ENCODE assay signal across 1 cellular context in the genomic region with DNA sequence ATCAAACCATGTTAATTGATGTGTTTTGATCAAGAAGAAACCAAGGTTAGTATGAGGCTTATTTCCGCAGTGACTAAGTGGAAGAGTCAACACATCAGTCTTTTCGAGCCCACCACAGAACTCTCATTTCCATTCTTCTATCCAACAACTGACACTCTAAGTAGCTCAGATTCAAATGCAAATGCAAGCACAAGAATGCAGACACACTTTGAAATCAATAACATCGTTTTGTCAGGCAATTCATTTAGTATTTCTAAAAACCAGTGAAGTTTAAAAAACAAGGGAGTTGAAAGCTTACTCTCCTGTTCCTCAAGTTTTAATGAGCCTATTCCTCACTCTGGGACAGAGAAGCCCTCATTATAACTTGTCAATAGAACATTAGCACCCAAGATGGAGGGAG.
TF ChIP-seq lines count a peak whose summit lies in the region.

No MANE protein-coding gene starts in this region.

TF ChIP-seq in GM23338, 12 proteins besides CTCF, POLR2A, EP300 and RAD21 (continued from another document):
- TF ChIP-seq, protein P1, sequence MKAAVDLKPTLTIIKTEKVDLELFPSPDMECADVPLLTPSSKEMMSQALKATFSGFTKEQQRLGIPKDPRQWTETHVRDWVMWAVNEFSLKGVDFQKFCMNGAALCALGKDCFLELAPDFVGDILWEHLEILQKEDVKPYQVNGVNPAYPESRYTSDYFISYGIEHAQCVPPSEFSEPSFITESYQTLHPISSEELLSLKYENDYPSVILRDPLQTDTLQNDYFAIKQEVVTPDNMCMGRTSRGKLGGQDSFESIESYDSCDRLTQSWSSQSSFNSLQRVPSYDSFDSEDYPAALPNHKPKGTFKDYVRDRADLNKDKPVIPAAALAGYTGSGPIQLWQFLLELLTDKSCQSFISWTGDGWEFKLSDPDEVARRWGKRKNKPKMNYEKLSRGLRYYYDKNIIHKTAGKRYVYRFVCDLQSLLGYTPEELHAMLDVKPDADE (IDR thresholded peaks at IDR 0.05), result no peak
- TF ChIP-seq, protein P2, sequence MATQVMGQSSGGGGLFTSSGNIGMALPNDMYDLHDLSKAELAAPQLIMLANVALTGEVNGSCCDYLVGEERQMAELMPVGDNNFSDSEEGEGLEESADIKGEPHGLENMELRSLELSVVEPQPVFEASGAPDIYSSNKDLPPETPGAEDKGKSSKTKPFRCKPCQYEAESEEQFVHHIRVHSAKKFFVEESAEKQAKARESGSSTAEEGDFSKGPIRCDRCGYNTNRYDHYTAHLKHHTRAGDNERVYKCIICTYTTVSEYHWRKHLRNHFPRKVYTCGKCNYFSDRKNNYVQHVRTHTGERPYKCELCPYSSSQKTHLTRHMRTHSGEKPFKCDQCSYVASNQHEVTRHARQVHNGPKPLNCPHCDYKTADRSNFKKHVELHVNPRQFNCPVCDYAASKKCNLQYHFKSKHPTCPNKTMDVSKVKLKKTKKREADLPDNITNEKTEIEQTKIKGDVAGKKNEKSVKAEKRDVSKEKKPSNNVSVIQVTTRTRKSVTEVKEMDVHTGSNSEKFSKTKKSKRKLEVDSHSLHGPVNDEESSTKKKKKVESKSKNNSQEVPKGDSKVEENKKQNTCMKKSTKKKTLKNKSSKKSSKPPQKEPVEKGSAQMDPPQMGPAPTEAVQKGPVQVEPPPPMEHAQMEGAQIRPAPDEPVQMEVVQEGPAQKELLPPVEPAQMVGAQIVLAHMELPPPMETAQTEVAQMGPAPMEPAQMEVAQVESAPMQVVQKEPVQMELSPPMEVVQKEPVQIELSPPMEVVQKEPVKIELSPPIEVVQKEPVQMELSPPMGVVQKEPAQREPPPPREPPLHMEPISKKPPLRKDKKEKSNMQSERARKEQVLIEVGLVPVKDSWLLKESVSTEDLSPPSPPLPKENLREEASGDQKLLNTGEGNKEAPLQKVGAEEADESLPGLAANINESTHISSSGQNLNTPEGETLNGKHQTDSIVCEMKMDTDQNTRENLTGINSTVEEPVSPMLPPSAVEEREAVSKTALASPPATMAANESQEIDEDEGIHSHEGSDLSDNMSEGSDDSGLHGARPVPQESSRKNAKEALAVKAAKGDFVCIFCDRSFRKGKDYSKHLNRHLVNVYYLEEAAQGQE (IDR thresholded peaks at IDR 0.05; ENCODE audit: unreplicated experiment), result no peak
- no peak for TF ChIP-seq STAT1 (IDR thresholded peaks at IDR 0.05; ENCODE audit: unreplicated experiment)
- TF ChIP-seq, protein P3, sequence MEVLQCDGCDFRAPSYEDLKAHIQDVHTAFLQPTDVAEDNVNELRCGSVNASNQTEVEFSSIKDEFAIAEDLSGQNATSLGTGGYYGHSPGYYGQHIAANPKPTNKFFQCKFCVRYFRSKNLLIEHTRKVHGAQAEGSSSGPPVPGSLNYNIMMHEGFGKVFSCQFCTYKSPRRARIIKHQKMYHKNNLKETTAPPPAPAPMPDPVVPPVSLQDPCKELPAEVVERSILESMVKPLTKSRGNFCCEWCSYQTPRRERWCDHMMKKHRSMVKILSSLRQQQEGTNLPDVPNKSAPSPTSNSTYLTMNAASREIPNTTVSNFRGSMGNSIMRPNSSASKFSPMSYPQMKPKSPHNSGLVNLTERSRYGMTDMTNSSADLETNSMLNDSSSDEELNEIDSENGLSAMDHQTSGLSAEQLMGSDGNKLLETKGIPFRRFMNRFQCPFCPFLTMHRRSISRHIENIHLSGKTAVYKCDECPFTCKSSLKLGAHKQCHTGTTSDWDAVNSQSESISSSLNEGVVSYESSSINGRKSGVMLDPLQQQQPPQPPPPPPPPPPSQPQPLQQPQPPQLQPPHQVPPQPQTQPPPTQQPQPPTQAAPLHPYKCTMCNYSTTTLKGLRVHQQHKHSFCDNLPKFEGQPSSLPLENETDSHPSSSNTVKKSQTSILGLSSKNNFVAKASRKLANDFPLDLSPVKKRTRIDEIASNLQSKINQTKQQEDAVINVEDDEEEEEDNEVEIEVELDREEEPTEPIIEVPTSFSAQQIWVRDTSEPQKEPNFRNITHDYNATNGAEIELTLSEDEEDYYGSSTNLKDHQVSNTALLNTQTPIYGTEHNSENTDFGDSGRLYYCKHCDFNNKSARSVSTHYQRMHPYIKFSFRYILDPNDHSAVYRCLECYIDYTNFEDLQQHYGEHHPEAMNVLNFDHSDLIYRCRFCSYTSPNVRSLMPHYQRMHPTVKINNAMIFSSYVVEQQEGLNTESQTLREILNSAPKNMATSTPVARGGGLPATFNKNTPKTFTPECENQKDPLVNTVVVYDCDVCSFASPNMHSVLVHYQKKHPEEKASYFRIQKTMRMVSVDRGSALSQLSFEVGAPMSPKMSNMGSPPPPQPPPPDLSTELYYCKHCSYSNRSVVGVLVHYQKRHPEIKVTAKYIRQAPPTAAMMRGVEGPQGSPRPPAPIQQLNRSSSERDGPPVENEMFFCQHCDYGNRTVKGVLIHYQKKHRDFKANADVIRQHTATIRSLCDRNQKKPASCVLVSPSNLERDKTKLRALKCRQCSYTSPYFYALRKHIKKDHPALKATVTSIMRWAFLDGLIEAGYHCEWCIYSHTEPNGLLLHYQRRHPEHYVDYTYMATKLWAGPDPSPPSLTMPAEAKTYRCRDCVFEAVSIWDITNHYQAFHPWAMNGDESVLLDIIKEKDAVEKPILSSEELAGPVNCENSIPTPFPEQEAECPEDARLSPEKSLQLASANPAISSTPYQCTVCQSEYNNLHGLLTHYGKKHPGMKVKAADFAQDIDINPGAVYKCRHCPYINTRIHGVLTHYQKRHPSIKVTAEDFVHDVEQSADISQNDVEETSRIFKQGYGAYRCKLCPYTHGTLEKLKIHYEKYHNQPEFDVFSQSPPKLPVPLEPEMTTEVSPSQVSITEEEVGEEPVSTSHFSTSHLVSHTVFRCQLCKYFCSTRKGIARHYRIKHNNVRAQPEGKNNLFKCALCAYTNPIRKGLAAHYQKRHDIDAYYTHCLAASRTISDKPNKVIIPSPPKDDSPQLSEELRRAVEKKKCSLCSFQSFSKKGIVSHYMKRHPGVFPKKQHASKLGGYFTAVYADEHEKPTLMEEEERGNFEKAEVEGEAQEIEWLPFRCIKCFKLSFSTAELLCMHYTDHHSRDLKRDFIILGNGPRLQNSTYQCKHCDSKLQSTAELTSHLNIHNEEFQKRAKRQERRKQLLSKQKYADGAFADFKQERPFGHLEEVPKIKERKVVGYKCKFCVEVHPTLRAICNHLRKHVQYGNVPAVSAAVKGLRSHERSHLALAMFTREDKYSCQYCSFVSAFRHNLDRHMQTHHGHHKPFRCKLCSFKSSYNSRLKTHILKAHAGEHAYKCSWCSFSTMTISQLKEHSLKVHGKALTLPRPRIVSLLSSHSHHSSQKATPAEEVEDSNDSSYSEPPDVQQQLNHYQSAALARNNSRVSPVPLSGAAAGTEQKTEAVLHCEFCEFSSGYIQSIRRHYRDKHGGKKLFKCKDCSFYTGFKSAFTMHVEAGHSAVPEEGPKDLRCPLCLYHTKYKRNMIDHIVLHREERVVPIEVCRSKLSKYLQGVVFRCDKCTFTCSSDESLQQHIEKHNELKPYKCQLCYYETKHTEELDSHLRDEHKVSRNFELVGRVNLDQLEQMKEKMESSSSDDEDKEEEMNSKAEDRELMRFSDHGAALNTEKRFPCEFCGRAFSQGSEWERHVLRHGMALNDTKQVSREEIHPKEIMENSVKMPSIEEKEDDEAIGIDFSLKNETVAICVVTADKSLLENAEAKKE (CRISPR knock-in tag; IDR thresholded peaks at IDR 0.05), result no peak
